In genomic region chrX:53234484-53234883, GRCh38 we compare ENCODE assay signal across 22 cellular contexts.
"Had no signal": no experiment of that assay in that cellular context is flagged by ENCODE, and none has a peak within 500 bp of the region (broad histone marks: within the 10 kb centered on the region; RNA-seq: fewer than 3 reads in every experiment).

No MANE protein-coding gene starts in this region.

- FAIRE-seq: endothelial cell of umbilical vein, frontal cortex, islet of Langerhans, keratinocyte had no signal

- DNase-seq: colonic mucosa; cortex of kidney; dermis blood vessel endothelial cell; dorsolateral prefrontal cortex; effector CD4-positive, alpha-beta T cell; effector memory CD4-positive, alpha-beta T cell; foreskin keratinocyte; heart right ventricle; hippocampal formation; left cardiac atrium; left lung; left ventricle myocardium superior; lower lobe of right lung; mesenchymal stem cell; mucosa of descending colon had no signal

- H3K27ac Mint-ChIP-seq: mesothelial cell of epicardium had no signal

- H3K9me3 ChIP-seq: colonic mucosa, esophagus muscularis mucosa, gastroesophageal sphincter, heart right ventricle, left lung, lower lobe of right lung, mucosa of descending colon had no signal

- H3K36me3 Mint-ChIP-seq: mesothelial cell of epicardium had no signal

- H3K36me3 ChIP-seq: colonic mucosa had no signal

- H3K4me3 ChIP-seq: colonic mucosa, dorsolateral prefrontal cortex, esophagus muscularis mucosa, gastroesophageal sphincter, heart right ventricle, left lung, lower lobe of right lung, mucosa of descending colon had no signal

- H3K4me3 Mint-ChIP-seq: mesothelial cell of epicardium had no signal

- ATAC-seq: foreskin keratinocyte, gastroesophageal sphincter, left cardiac atrium, left lung, left ventricle myocardium superior, lower lobe of right lung, mucosa of descending colon had no signal

- H3K4me1 ChIP-seq: colonic mucosa, esophagus muscularis mucosa, foreskin keratinocyte, gastroesophageal sphincter, heart right ventricle, left lung, lower lobe of right lung had no signal

- H3K27me3 ChIP-seq: colonic mucosa, foreskin keratinocyte, gastroesophageal sphincter, left lung had no signal

- H3K27ac ChIP-seq: colonic mucosa, dorsolateral prefrontal cortex, esophagus muscularis mucosa, foreskin keratinocyte, gastroesophageal sphincter, heart right ventricle, left lung, lower lobe of right lung had no signal

- H3K4me1 Mint-ChIP-seq: mesothelial cell of epicardium had no signal
